In genomic region chr7:100360102-100360607, GRCh38 we compare ENCODE assay signal across 1 cellular context.
TF ChIP-seq lines count a peak whose summit lies in the region.

No MANE protein-coding gene starts in this region.

TF ChIP-seq in SK-N-SH treated with all-trans-retinoic acid at 6 μM for 48 hours, 23 proteins besides CTCF, POLR2A, EP300 and RAD21 (continued from another document):
- TF ChIP-seq, protein P1, sequence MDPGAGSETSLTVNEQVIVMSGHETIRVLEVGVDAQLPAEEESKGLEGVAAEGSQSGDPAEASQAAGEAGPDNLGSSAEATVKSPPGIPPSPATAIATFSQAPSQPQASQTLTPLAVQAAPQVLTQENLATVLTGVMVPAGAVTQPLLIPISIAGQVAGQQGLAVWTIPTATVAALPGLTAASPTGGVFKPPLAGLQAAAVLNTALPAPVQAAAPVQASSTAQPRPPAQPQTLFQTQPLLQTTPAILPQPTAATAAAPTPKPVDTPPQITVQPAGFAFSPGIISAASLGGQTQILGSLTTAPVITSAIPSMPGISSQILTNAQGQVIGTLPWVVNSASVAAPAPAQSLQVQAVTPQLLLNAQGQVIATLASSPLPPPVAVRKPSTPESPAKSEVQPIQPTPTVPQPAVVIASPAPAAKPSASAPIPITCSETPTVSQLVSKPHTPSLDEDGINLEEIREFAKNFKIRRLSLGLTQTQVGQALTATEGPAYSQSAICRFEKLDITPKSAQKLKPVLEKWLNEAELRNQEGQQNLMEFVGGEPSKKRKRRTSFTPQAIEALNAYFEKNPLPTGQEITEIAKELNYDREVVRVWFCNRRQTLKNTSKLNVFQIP (CRISPR knock-in tag; IDR thresholded peaks at IDR 0.05; ENCODE audit: borderline replicate concordance, low read depth) = no peak
- TF ChIP-seq ZNF8 (CRISPR knock-in tag; IDR thresholded peaks at IDR 0.05) (no peak), GLIS3 (CRISPR knock-in tag; IDR thresholded peaks at IDR 0.05) (no peak), ESRRG (CRISPR knock-in tag; IDR thresholded peaks at IDR 0.05) (no peak), ZFP3 (CRISPR knock-in tag; IDR thresholded peaks at IDR 0.05) (no peak), ZNF565 (CRISPR knock-in tag; conservative IDR thresholded peaks at IDR 0.05; ENCODE audit: low read depth) (no peak)
